Comparison of ENCODE assay signal across 9 cellular contexts in the genomic region with DNA sequence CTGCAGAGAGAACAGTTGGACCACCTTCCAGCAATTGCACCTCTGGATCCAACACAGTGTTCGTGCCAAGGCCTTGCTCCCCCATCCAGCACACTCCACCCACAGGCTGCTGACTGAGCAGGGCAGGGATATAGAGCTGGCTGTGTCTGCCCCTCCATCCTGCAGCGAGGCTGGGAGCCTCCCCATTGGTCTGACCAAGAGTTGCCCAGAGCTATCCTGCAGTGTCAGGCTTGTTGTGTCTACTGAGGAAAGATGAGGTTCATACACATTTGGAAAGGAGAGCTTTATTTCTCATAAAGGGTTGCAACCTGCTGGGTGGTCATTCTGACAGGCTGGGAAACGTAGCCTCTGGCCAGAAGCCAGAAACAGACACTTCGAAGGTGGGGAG. TPM values are rescaled to one million over a fixed set of nuclear protein-coding genes. Genes with fewer than 3 reads are reported as not detected.
DNase-seq lines count a peak whose midpoint lies in the region; ATAC-seq and TF ChIP-seq lines count a peak whose summit lies in the region.
"Had no signal": no experiment of that assay in that cellular context is flagged by ENCODE, and none has a peak within 500 bp of the region (broad histone marks: within the 10 kb centered on the region; RNA-seq: fewer than 3 reads in every experiment).

No MANE protein-coding gene starts in this region.

- H3K4me3 Mint-ChIP-seq in activated CD4-positive, alpha-beta memory T cell treated with anti-CD3 and anti-CD28 coated beads, Interleukin-2, amount 10 ng/mL, durations not matched to agents 7 days and 5 days = no peak overlapping the region
- no peak overlapping the region for H3K4me3 Mint-ChIP-seq in osteocyte (ENCODE audit: unreplicated experiment)

- POLR2A ChIA-PET in activated CD4-positive, alpha-beta memory T cell treated with anti-CD3 and anti-CD28 coated beads, Interleukin-2, amount 10 ng/mL, durations not matched to agents 7 days and 5 days (lab: Charles Lee) = interaction anchor here (1.4 to 1.9 kb wide), 3 partner anchors 10 to 114 kb away, joined by 3 to 7 read pairs (median 6); no protein-coding TSS in a partner anchor

- no peak overlapping the region for H4K91ac ChIP-seq in mesenchymal stem cell (ENCODE audit: low read length)

- no peak for DNase-seq in BE2C
- peak; percentile 39 for DNase-seq in GF-D8 (lab: John Stamatoyannopoulos, UW)
- DNase-seq in activated CD4-positive, alpha-beta memory T cell treated with anti-CD3 and anti-CD28 coated beads, Interleukin-2, amount 10 ng/mL, durations not matched to agents 7 days and 5 days = no peak
- DNase-seq in mesenchymal stem cell = no peak
- DNase-seq in osteocyte (ENCODE audit: extremely low spot score, unreplicated experiment) = no peak
- DNase-seq in mesendoderm = no peak
- no peak for DNase-seq in NCI-H187 treated with DMSO at 0.1 percent for 48 hours (lab: John Stamatoyannopoulos, UW)

- no peak overlapping the region for H4K5ac ChIP-seq in mesendoderm (ENCODE audit: low read length)

- H3K9me3 ChIP-seq in BE2C = no peaks in the 10 kb centered on the region
- no peaks in the 10 kb centered on the region for H3K9me3 ChIP-seq in mesenchymal stem cell (ENCODE audit: control insufficient read depth, low read length)

- H3K4me1 ChIP-seq in BE2C (peaks cover 6% of the 10 kb centered on the region), mesenchymal stem cell (ENCODE audit: control insufficient read depth, insufficient read depth, low read depth, low read length) (peaks cover 13% of the 10 kb centered on the region), mesendoderm (ENCODE audit: control insufficient read depth, low read depth, low read length) (no peaks in the 10 kb centered on the region)

- no peaks in the 10 kb centered on the region for H3K36me3 ChIP-seq in BE2C
- H3K36me3 ChIP-seq in mesenchymal stem cell (ENCODE audit: control insufficient read depth in 1 of 2, insufficient read depth in 2 of 2, low read depth in 1 of 2, low read length in 2 of 2) = no peaks in the 10 kb centered on the region
- no peaks in the 10 kb centered on the region for H3K36me3 ChIP-seq in mesendoderm (ENCODE audit: control insufficient read depth, insufficient read depth, low read length)

- H3K23ac ChIP-seq in mesenchymal stem cell (ENCODE audit: low read length in 2 of 2) = no peak overlapping the region
- no peak overlapping the region for H3K23ac ChIP-seq in mesendoderm (ENCODE audit: low read length)

- H2BK120ac ChIP-seq in mesenchymal stem cell (ENCODE audit: low read depth, low read length) (no peak overlapping the region), mesendoderm (ENCODE audit: low read depth, low read length) (no peak overlapping the region)

- CTCF ChIA-PET in activated CD4-positive, alpha-beta memory T cell treated with anti-CD3 and anti-CD28 coated beads, Interleukin-2, amount 10 ng/mL, durations not matched to agents 7 days and 5 days (lab: Charles Lee) = interaction anchor here (0.9 to 2.1 kb wide), 5 partner anchors 7 to 147 kb away, joined by 3 to 9 read pairs (median 4); partner anchors contain the start of gene PRF1

- peak overlapping the region; percentile 28 for H3K27ac ChIP-seq in mesenchymal stem cell (ENCODE audit: low read length, poor library complexity, severe bottlenecking)
- H3K27ac ChIP-seq in mesendoderm (ENCODE audit: low read depth, low read length) = no peak overlapping the region

- no peak overlapping the region for H2AK5ac ChIP-seq in mesenchymal stem cell (ENCODE audit: low read length, severe bottlenecking)
- H2AK5ac ChIP-seq in mesendoderm (ENCODE audit: low read length) = no peak overlapping the region

- H2BK12ac ChIP-seq in mesenchymal stem cell (ENCODE audit: low read length in 2 of 2) = no peak overlapping the region

- TF ChIP-seq CTCF in BE2C (IDR thresholded peaks at IDR 0.05; ENCODE audit: low read depth, low read length) (no peak), osteocyte (IDR thresholded peaks at IDR 0.05) (no peak)

- no peak overlapping the region for H3K4ac ChIP-seq in mesenchymal stem cell (ENCODE audit: low read depth in 1 of 2, low read length in 2 of 2)
- H3K4ac ChIP-seq in mesendoderm (ENCODE audit: low read depth, low read length) = no peak overlapping the region

- no peak overlapping the region for H3K14ac ChIP-seq in mesenchymal stem cell (ENCODE audit: low read length in 2 of 2)

- H3K4me3 ChIP-seq in BE2C (ENCODE audit: low read depth, low read length) (peak overlapping the region; percentile 6), mesenchymal stem cell (ENCODE audit: insufficient read depth in 1 of 2, low read depth in 1 of 2, low read length in 2 of 2) (no peak overlapping the region), mesendoderm (ENCODE audit: low read length) (no peak overlapping the region)

- no peak overlapping the region for H2BK15ac ChIP-seq in mesenchymal stem cell (ENCODE audit: low read depth, poor library complexity, severe bottlenecking)
- no peak overlapping the region for H2BK15ac ChIP-seq in mesendoderm (replicated peaks; ENCODE audit: low read depth)

- no peaks in the 10 kb centered on the region for H3K79me1 ChIP-seq in mesenchymal stem cell (replicated peaks; ENCODE audit: low read length, poor library complexity, severe bottlenecking)
- no peaks in the 10 kb centered on the region for H3K79me1 ChIP-seq in mesendoderm (ENCODE audit: low read length)

- no peaks in the 10 kb centered on the region for H3K9me3 Mint-ChIP-seq in activated CD4-positive, alpha-beta memory T cell treated with anti-CD3 and anti-CD28 coated beads, Interleukin-2, amount 10 ng/mL, durations not matched to agents 7 days and 5 days
- H3K9me3 Mint-ChIP-seq in osteocyte (ENCODE audit: unreplicated experiment) = no peaks in the 10 kb centered on the region

- H3K9ac ChIP-seq in mesenchymal stem cell (ENCODE audit: low read length) (no peak overlapping the region), mesendoderm (ENCODE audit: low read length) (no peak overlapping the region)

- no peaks in the 10 kb centered on the region for H3K36me3 Mint-ChIP-seq in activated CD4-positive, alpha-beta memory T cell treated with anti-CD3 and anti-CD28 coated beads, Interleukin-2, amount 10 ng/mL, durations not matched to agents 7 days and 5 days (ENCODE audit: low read depth)
- peaks cover 2% of the 10 kb centered on the region for H3K36me3 Mint-ChIP-seq in osteocyte (ENCODE audit: unreplicated experiment)

- H3K4me1 Mint-ChIP-seq in activated CD4-positive, alpha-beta memory T cell treated with anti-CD3 and anti-CD28 coated beads, Interleukin-2, amount 10 ng/mL, durations not matched to agents 7 days and 5 days = peaks cover 49% of the 10 kb centered on the region
- peaks cover 26% of the 10 kb centered on the region for H3K4me1 Mint-ChIP-seq in osteocyte (ENCODE audit: unreplicated experiment)

- H3K4me2 ChIP-seq in mesenchymal stem cell (ENCODE audit: low read length, poor library complexity, severe bottlenecking) (no peak overlapping the region), mesendoderm (ENCODE audit: low read length) (no peak overlapping the region)

- no peaks in the 10 kb centered on the region for H3K27me3 ChIP-seq in BE2C
- no peaks in the 10 kb centered on the region for H3K27me3 ChIP-seq in mesenchymal stem cell (ENCODE audit: control insufficient read depth in 1 of 2, insufficient read depth in 1 of 2, low read length in 2 of 2)
- H3K27me3 ChIP-seq in mesendoderm (ENCODE audit: insufficient read depth, low read length, poor library complexity) = no peaks in the 10 kb centered on the region

- no peak overlapping the region for H4K8ac ChIP-seq in mesenchymal stem cell (ENCODE audit: low read length)
- H4K8ac ChIP-seq in mesendoderm (ENCODE audit: low read depth, low read length) = no peak overlapping the region

- WGBS in mesenchymal stem cell = 68% methylated on average over 4 of the region's 4 CpGs
- no CpG with 5 or more reads among the region's 4 CpGs for WGBS in mesendoderm (ENCODE audit: extremely low coverage, insufficient coverage, low lambda C conversion rate)

- ATAC-seq in GM18520 (IDR thresholded peaks at IDR 0.05; ENCODE audit: unreplicated experiment) = no peak

- no peaks in the 10 kb centered on the region for H3K79me2 ChIP-seq in mesendoderm (ENCODE audit: control insufficient read depth, insufficient read depth, low read length)

- peaks cover 6% of the 10 kb centered on the region for H3K27me3 Mint-ChIP-seq in activated CD4-positive, alpha-beta memory T cell treated with anti-CD3 and anti-CD28 coated beads, Interleukin-2, amount 10 ng/mL, durations not matched to agents 7 days and 5 days
- no peaks in the 10 kb centered on the region for H3K27me3 Mint-ChIP-seq in osteocyte (ENCODE audit: unreplicated experiment)

- H3K18ac ChIP-seq in mesenchymal stem cell (ENCODE audit: low read depth in 1 of 2, low read length in 2 of 2) = no peak overlapping the region
- H3K18ac ChIP-seq in mesendoderm (ENCODE audit: low read length) = no peak overlapping the region

- no peak overlapping the region for H3K56ac ChIP-seq in mesendoderm (ENCODE audit: low read length)

- H2BK5ac ChIP-seq in mesenchymal stem cell (ENCODE audit: low read depth, low read length, poor library complexity, severe bottlenecking) (no peak overlapping the region), mesendoderm (ENCODE audit: low read length) (no peak overlapping the region)

- peak overlapping the region; percentile 75 for H3K27ac Mint-ChIP-seq in activated CD4-positive, alpha-beta memory T cell treated with anti-CD3 and anti-CD28 coated beads, Interleukin-2, amount 10 ng/mL, durations not matched to agents 7 days and 5 days
- no peak overlapping the region for H3K27ac Mint-ChIP-seq in osteocyte (ENCODE audit: unreplicated experiment)

- H2AFZ ChIP-seq in mesenchymal stem cell (ENCODE audit: low read depth, low read length) = no peak overlapping the region

RNA-seq across cellular contexts. Expression of gene PRF1, which starts 27.1 kb away (rescaled TPM):
- not detected for polyA plus RNA-seq in BE2C (2012; ENCODE audit: insufficient read depth, insufficient read length, low read depth)
- 100 to 1,000 TPM; 136 to 141 TPM for total RNA-seq in activated CD4-positive, alpha-beta memory T cell treated with anti-CD3 and anti-CD28 coated beads, Interleukin-2, amount 10 ng/mL, durations not matched to agents 7 days and 5 days
- not detected for polyA plus RNA-seq in mesenchymal stem cell (2013, experiment 1 of 2)
- polyA plus RNA-seq in mesenchymal stem cell (2013, experiment 2 of 2) = not detected
- not detected in 2 replicates for total RNA-seq in osteocyte
- 0.10 TPM for polyA plus RNA-seq in mesendoderm (2013, experiment 1 of 2)
- 0.08 TPM for polyA plus RNA-seq in mesendoderm (2013, experiment 2 of 2)
- total RNA-seq: H4 had no signal

Comparison
In these comparisons a context has a peak if more than half of its experiments do, and no peak if none do; other contexts are left out.
1. RNA of gene PRF1, which starts 27.1 kb away (total RNA-seq): 136 to 141 TPM in activated CD4-positive, alpha-beta memory T cell treated with anti-CD3 and anti-CD28 coated beads, Interleukin-2, amount 10 ng/mL, durations not matched to agents 7 days and 5 days; not detected in osteocyte; every median in the first group is over 100 times any median in the second.